ENCODE assay signal across 20 cellular contexts in the genomic region with DNA sequence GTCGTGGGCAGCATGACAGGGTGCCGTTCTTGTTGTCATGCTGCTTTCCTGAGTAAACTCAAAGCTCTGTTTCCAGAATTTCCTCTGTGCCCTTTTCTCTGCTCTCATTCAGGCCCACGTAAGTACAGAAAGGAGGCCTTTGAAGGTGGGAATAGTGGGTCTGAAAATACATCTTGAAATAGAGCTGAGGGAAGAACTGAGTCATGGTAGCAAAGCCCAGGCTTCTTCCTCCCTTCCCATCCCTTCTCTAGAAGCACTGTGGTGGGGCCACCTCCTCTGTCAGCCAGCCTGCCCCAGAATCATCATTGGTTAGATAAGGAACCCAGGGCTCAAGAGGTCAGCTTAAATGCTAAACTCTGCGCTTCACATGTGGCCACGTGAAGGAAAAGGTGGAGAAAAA. TPM values are rescaled to one million over a fixed set of nuclear protein-coding genes. Genes with fewer than 3 reads are reported as not detected.
A peak's percentile ranks its signal among the peaks of the same experiment; 100 is the strongest.
DNase-seq lines count a peak whose midpoint lies in the region; ATAC-seq and TF ChIP-seq lines count a peak whose summit lies in the region.
"Had no signal": no experiment of that assay in that cellular context is flagged by ENCODE, and none has a peak within 500 bp of the region (broad histone marks: within the 10 kb centered on the region; RNA-seq: fewer than 3 reads in every experiment).

No MANE protein-coding gene starts in this region.

- ATAC-seq in activated CD8-positive, alpha-beta memory T cell treated with anti-CD3 and anti-CD28 coated beads, Interleukin-2, amount 10 ng/mL, durations not matched to agents 7 days and 5 days: no peak
- ATAC-seq in activated CD8-positive, alpha-beta T cell treated with anti-CD3 and anti-CD28 coated beads for 36 hours: no peak
- ATAC-seq: GM12878, Panc1, sciatic nerve had no signal

- H3K9me3 ChIP-seq in stomach smooth muscle (ENCODE audit: control insufficient read depth in 2 of 2, low read length in 2 of 2): no peaks in the 10 kb centered on the region
- H3K9me3 ChIP-seq in effector memory CD4-positive, alpha-beta T cell (ENCODE audit: control insufficient read depth, low read length): no peaks in the 10 kb centered on the region
- H3K9me3 ChIP-seq: ascending aorta, Caco-2 had no signal

- H3K27me3 ChIP-seq in stomach smooth muscle (ENCODE audit: control insufficient read depth in 1 of 2, insufficient read depth in 2 of 2, low read length in 2 of 2): no peaks in the 10 kb centered on the region
- no peaks in the 10 kb centered on the region for H3K27me3 ChIP-seq in effector memory CD4-positive, alpha-beta T cell (replicated peaks; ENCODE audit: control insufficient read depth, insufficient read depth, low read length, poor library complexity, severe bottlenecking)
- H3K27me3 ChIP-seq: ascending aorta had no signal

- peak overlapping the region; percentile 12 for H3K27ac Mint-ChIP-seq in activated CD8-positive, alpha-beta memory T cell treated with anti-CD3 and anti-CD28 coated beads, Interleukin-2, amount 10 ng/mL, durations not matched to agents 7 days and 5 days
- H3K27ac Mint-ChIP-seq in activated CD8-positive, alpha-beta T cell treated with anti-CD3 and anti-CD28 coated beads for 36 hours: peak overlapping the region; percentile 85

- H3K27ac ChIP-seq in stomach smooth muscle (ENCODE audit: low read length): no peak overlapping the region
- H3K27ac ChIP-seq in effector memory CD4-positive, alpha-beta T cell (ENCODE audit: insufficient read depth, low read length, poor library complexity, severe bottlenecking): no peak overlapping the region
- H3K27ac ChIP-seq: ascending aorta had no signal

- intact Hi-C loops in activated CD8-positive, alpha-beta T cell treated with anti-CD3 and anti-CD28 coated beads for 36 hours (cut with micrococcal nuclease): no loop called here

- no peak for DNase-seq in activated CD8-positive, alpha-beta memory T cell treated with anti-CD3 and anti-CD28 coated beads, Interleukin-2, amount 10 ng/mL, durations not matched to agents 7 days and 5 days
- DNase-seq in activated CD8-positive, alpha-beta memory T cell treated with anti-CD3 and anti-CD28 coated beads for 24 hours: no peak
- no peak for DNase-seq in activated CD8-positive, alpha-beta T cell treated with anti-CD3 and anti-CD28 coated beads for 36 hours
- DNase-seq in iris pigment epithelial cell (ENCODE audit: low read depth) (peak; percentile 45), amniotic stem cell (lab: John Stamatoyannopoulos, UW) (no peak), NCI-H748 (lab: John Stamatoyannopoulos, UW; ENCODE audit: unreplicated experiment) (no peak)
- no peak for DNase-seq in effector memory CD4-positive, alpha-beta T cell
- DNase-seq: ACHN; Caco-2; midbrain; occipital lobe; stimulated activated CD4-positive, alpha-beta T cell treated with anti-CD3 and anti-CD28 coated beads, Interleukin-4, amount 100 ng/mL, for 1 hour; stimulated activated CD8-positive, alpha-beta memory T cell treated with anti-CD3 and anti-CD28 coated beads, Interleukin-4, amount 100 ng/mL, for 48 hours had no signal

- H3K4me1 ChIP-seq in stomach smooth muscle (ENCODE audit: control insufficient read depth, insufficient read depth, low read length): peaks cover 52% of the 10 kb centered on the region
- no peaks in the 10 kb centered on the region for H3K4me1 ChIP-seq in effector memory CD4-positive, alpha-beta T cell (ENCODE audit: control insufficient read depth, insufficient read depth, low read length, poor library complexity, severe bottlenecking)
- H3K4me1 ChIP-seq: Caco-2 had no signal

- peaks cover 20% of the 10 kb centered on the region for H3K4me1 Mint-ChIP-seq in activated CD8-positive, alpha-beta memory T cell treated with anti-CD3 and anti-CD28 coated beads, Interleukin-2, amount 10 ng/mL, durations not matched to agents 7 days and 5 days
- H3K4me1 Mint-ChIP-seq in activated CD8-positive, alpha-beta T cell treated with anti-CD3 and anti-CD28 coated beads for 36 hours (ENCODE audit: low read depth): peaks cover 26% of the 10 kb centered on the region

- POLR2A ChIA-PET in activated CD8-positive, alpha-beta T cell treated with anti-CD3 and anti-CD28 coated beads for 36 hours (lab: Charles Lee): interaction anchor here (1.2 to 1.5 kb wide), 3 partner anchors 9 to 47 kb away, joined by 4 to 6 read pairs (median 4); a partner anchor contains a TSS

- CTCF ChIA-PET in activated CD8-positive, alpha-beta memory T cell treated with anti-CD3 and anti-CD28 coated beads, Interleukin-2, amount 10 ng/mL, durations not matched to agents 7 days and 5 days (lab: Charles Lee): interaction anchor here (1.7 to 4.5 kb wide), 3 partner anchors 20 to 106 kb away, joined by 4 to 24 read pairs (median 12); no protein-coding TSS in a partner anchor
- CTCF ChIA-PET in activated CD8-positive, alpha-beta T cell treated with anti-CD3 and anti-CD28 coated beads for 36 hours (lab: Charles Lee): interaction anchor here (1.0 to 7.8 kb wide), 4 partner anchors 11 to 106 kb away, joined by 3 to 81 read pairs (median 8); a partner anchor contains a TSS

- H3K4me3 Mint-ChIP-seq in activated CD8-positive, alpha-beta memory T cell treated with anti-CD3 and anti-CD28 coated beads, Interleukin-2, amount 10 ng/mL, durations not matched to agents 7 days and 5 days: no peak overlapping the region
- H3K4me3 Mint-ChIP-seq in activated CD8-positive, alpha-beta T cell treated with anti-CD3 and anti-CD28 coated beads for 36 hours: no peak overlapping the region

- no peak for TF ChIP-seq CTCF in activated CD8-positive, alpha-beta T cell treated with anti-CD3 and anti-CD28 coated beads for 36 hours (IDR thresholded peaks at IDR 0.05)

- H3K9me3 Mint-ChIP-seq in activated CD8-positive, alpha-beta memory T cell treated with anti-CD3 and anti-CD28 coated beads, Interleukin-2, amount 10 ng/mL, durations not matched to agents 7 days and 5 days (ENCODE audit: low read depth): no peaks in the 10 kb centered on the region
- no peaks in the 10 kb centered on the region for H3K9me3 Mint-ChIP-seq in activated CD8-positive, alpha-beta T cell treated with anti-CD3 and anti-CD28 coated beads for 36 hours

- peaks cover 3% of the 10 kb centered on the region for H3K36me3 Mint-ChIP-seq in activated CD8-positive, alpha-beta memory T cell treated with anti-CD3 and anti-CD28 coated beads, Interleukin-2, amount 10 ng/mL, durations not matched to agents 7 days and 5 days
- no peaks in the 10 kb centered on the region for H3K36me3 Mint-ChIP-seq in activated CD8-positive, alpha-beta T cell treated with anti-CD3 and anti-CD28 coated beads for 36 hours (ENCODE audit: low read depth)

- H3K27me3 Mint-ChIP-seq in activated CD8-positive, alpha-beta memory T cell treated with anti-CD3 and anti-CD28 coated beads, Interleukin-2, amount 10 ng/mL, durations not matched to agents 7 days and 5 days: no peaks in the 10 kb centered on the region
- H3K27me3 Mint-ChIP-seq in activated CD8-positive, alpha-beta T cell treated with anti-CD3 and anti-CD28 coated beads for 36 hours: no peaks in the 10 kb centered on the region

- H3K36me3 ChIP-seq in stomach smooth muscle (ENCODE audit: control insufficient read depth in 2 of 2, insufficient read depth in 2 of 2, low read length in 2 of 2): peaks cover 7 to 14% of the 10 kb centered on the region in 2 donors
- peaks cover 3% of the 10 kb centered on the region for H3K36me3 ChIP-seq in effector memory CD4-positive, alpha-beta T cell (ENCODE audit: control insufficient read depth, insufficient read depth, low read length)

- peak overlapping the region; percentile 10 to 21 for H3K9ac ChIP-seq in stomach smooth muscle (ENCODE audit: low read length in 2 of 2)

- no peak overlapping the region for H3K4me3 ChIP-seq in stomach smooth muscle (ENCODE audit: low read length in 2 of 2)
- H3K4me3 ChIP-seq in effector memory CD4-positive, alpha-beta T cell (ENCODE audit: insufficient read depth, low read depth, low read length, poor library complexity, severe bottlenecking): no peak overlapping the region
- H3K4me3 ChIP-seq: ascending aorta, GM12878 had no signal

RNA-seq across cellular contexts. Expression of a gene that starts 9.4 kb away (rescaled TPM):
- total RNA-seq in activated CD8-positive, alpha-beta memory T cell treated with anti-CD3 and anti-CD28 coated beads, Interleukin-2, amount 10 ng/mL, durations not matched to agents 7 days and 5 days: 1 to 10 TPM; 5.0 to 6.7 TPM
- total RNA-seq in activated CD8-positive, alpha-beta T cell treated with anti-CD3 and anti-CD28 coated beads for 36 hours: 1 to 10 TPM; 3.8 to 3.9 TPM

RNA-seq across cellular contexts. Expression of a gene that starts 14.4 kb away (rescaled TPM):
- 100 to 1,000 TPM; 250 to 296 TPM for total RNA-seq in activated CD8-positive, alpha-beta memory T cell treated with anti-CD3 and anti-CD28 coated beads, Interleukin-2, amount 10 ng/mL, durations not matched to agents 7 days and 5 days
- total RNA-seq in activated CD8-positive, alpha-beta T cell treated with anti-CD3 and anti-CD28 coated beads for 36 hours: 100 to 1,000 TPM; 205 to 206 TPM

RNA-seq across cellular contexts. Expression of a gene that starts 21.7 kb away (rescaled TPM):
- total RNA-seq in activated CD8-positive, alpha-beta memory T cell treated with anti-CD3 and anti-CD28 coated beads, Interleukin-2, amount 10 ng/mL, durations not matched to agents 7 days and 5 days: 10 to 100 TPM; 15.6 to 22.7 TPM
- 10 to 100 TPM; 10.6 to 14.3 TPM for total RNA-seq in activated CD8-positive, alpha-beta T cell treated with anti-CD3 and anti-CD28 coated beads for 36 hours

RNA-seq across cellular contexts. Expression of a gene that starts 29.2 kb away (rescaled TPM):
- 10 to 100 TPM; 21.0 to 21.6 TPM for total RNA-seq in activated CD8-positive, alpha-beta memory T cell treated with anti-CD3 and anti-CD28 coated beads, Interleukin-2, amount 10 ng/mL, durations not matched to agents 7 days and 5 days
- total RNA-seq in activated CD8-positive, alpha-beta T cell treated with anti-CD3 and anti-CD28 coated beads for 36 hours: 1 to 10 TPM; 8.4 to 8.5 TPM

RNA-seq across cellular contexts. Expression of a gene that starts 37.5 kb away (rescaled TPM):
- total RNA-seq in activated CD8-positive, alpha-beta memory T cell treated with anti-CD3 and anti-CD28 coated beads, Interleukin-2, amount 10 ng/mL, durations not matched to agents 7 days and 5 days: under 1 TPM; 0.45 to 0.99 TPM
- total RNA-seq in activated CD8-positive, alpha-beta T cell treated with anti-CD3 and anti-CD28 coated beads for 36 hours: under 1 TPM in 1 of 2 experiments, not detected in 1; 0.83 TPM
- total RNA-seq: ascending aorta, H4, occipital lobe, ureter had no signal
